8 cellular contexts compared by ENCODE assay signal in the genomic region with DNA sequence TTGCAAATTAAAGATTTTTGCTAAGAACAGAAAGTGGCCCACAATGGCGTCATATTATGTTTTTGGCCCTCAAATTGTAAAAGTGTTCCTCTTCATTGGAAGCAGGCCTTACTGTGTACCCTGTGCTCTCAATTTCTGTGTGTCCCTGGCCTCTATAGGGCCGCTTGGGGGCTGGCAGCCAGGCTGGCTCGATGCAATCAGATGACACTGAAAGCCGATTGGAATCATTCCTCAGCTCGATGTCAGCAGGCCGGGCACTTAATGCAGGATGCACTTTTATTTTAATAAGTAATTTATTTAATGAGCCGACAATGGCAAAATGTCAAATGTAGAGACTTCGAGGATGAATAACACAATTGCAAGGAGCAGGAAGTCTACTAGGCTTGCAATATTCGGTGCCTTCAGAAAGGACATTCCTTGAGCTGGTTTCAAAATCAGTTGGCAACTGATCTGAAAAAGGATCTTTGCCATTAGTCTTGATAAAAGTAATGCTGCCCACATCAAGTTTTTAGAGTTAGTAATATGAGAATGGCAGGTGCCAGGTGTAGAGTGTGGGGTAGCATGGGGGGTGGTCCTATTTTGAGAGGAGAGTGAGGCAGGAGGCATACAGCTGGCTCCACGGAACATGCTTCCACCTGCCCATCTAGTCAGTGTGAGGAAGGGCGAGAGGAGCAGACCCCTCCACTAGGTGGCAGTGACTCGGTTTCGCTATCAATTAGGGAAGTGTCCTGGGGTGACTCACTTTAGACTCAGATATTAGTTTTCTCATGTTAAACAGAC.
DNase-seq lines count a peak whose midpoint lies in the region; ATAC-seq and TF ChIP-seq lines count a peak whose summit lies in the region.

No MANE protein-coding gene starts in this region.

- TF ChIP-seq CTCF in DND-41 (IDR thresholded peaks at IDR 0.05; ENCODE audit: borderline replicate concordance, extremely low read depth, low read length, poor library complexity, severe bottlenecking), result peak; percentile 83
- TF ChIP-seq CTCF in Panc1 (IDR thresholded peaks at IDR 0.05), result peak; percentile 80
- no peak for TF ChIP-seq CTCF in sigmoid colon (IDR thresholded peaks at IDR 0.05)

- H3K36me3 ChIP-seq in DND-41 (ENCODE audit: insufficient read depth, low read length) (no peaks in the 10 kb centered on the region), Panc1 (ENCODE audit: control insufficient read depth, insufficient read depth, low read length) (no peaks in the 10 kb centered on the region), skeletal muscle satellite cell (ENCODE audit: insufficient read depth, low read length) (no peaks in the 10 kb centered on the region), sigmoid colon (no peaks in the 10 kb centered on the region)

- H3K4me2 ChIP-seq in DND-41 (ENCODE audit: insufficient read depth, low read length) (no peak overlapping the region), skeletal muscle satellite cell (ENCODE audit: low read length) (peak overlapping the region; percentile 64)

- H3K27ac ChIP-seq in DND-41 (ENCODE audit: low read length) (no peak overlapping the region), Panc1 (ENCODE audit: low read length) (no peak overlapping the region), sigmoid colon (no peak overlapping the region)

- POLR2A ChIA-PET in Panc1 (lab: Charles Lee), result no interaction called here

- in situ Hi-C loops in Panc1 (cut with HindIII; ENCODE audit: low pct_unique_long_range_greater_than_20kb, low sequenced_read_pairs), result no loop called here

- BruUV-seq in Panc1 (replicated peaks; lab: Mats Ljungman, UMichigan), result no TSS peak

- peak; percentile 60 for DNase-seq in DND-41
- DNase-seq in Panc1 (ENCODE audit: low read depth, low spot score), result peak; percentile 39
- DNase-seq in activated T-cell treated with anti-CD3 and anti-CD28 coated beads, Interleukin-2, amount 50 U/mL, for 1 hour, result peak; percentile 41
- DNase-seq in germinal center (ENCODE audit: low spot score), result peak; percentile 78
- no peak for DNase-seq in sigmoid colon

- H3K4me3 ChIP-seq in DND-41 (ENCODE audit: low read depth in 1 of 2, low read length in 2 of 2), result no peak overlapping the region
- H3K4me3 ChIP-seq in Panc1 (ENCODE audit: low read depth in 2 of 2, low read length in 2 of 2), result peak overlapping the region; percentile 11 to 40; a peak in 2 of 4 replicates
- H3K4me3 ChIP-seq in skeletal muscle satellite cell (ENCODE audit: low read length), result peak overlapping the region; percentile 52
- H3K4me3 ChIP-seq in sigmoid colon, result no peak overlapping the region

- intact Hi-C loops in Panc1 (cut with micrococcal nuclease; ENCODE audit: unreplicated experiment) (no loop called here), sigmoid colon (cut with DNase I) (no loop called here)

- WGBS in sigmoid colon, 2 donors, result 62 to 67% methylated on average over 13 of the region's 13 CpGs

- H3K9me3 ChIP-seq in DND-41 (ENCODE audit: insufficient read depth, low read length, severe bottlenecking) (no peaks in the 10 kb centered on the region), Panc1 (ENCODE audit: control insufficient read depth, insufficient read depth, low read depth, low read length) (no peaks in the 10 kb centered on the region), skeletal muscle satellite cell (replicated peaks; ENCODE audit: low read length) (no peaks in the 10 kb centered on the region), sigmoid colon (no peaks in the 10 kb centered on the region)

- TF ChIP-seq EP300 in sigmoid colon (IDR thresholded peaks at IDR 0.05), result no peak

- no peaks in the 10 kb centered on the region for H3K4me1 ChIP-seq in DND-41 (ENCODE audit: insufficient read depth, low read length)
- H3K4me1 ChIP-seq in Panc1 (ENCODE audit: control insufficient read depth, insufficient read depth, low read length), result peaks cover 5% of the 10 kb centered on the region; the same call in 1 of the 2 replicates
- H3K4me1 ChIP-seq in skeletal muscle satellite cell (ENCODE audit: control insufficient read depth, insufficient read depth, low read length), result peaks cover 7% of the 10 kb centered on the region
- H3K4me1 ChIP-seq in sigmoid colon, result no peaks in the 10 kb centered on the region

- H3K27me3 ChIP-seq in DND-41 (ENCODE audit: insufficient read depth, low read length, poor library complexity), result peaks cover 58% of the 10 kb centered on the region
- H3K27me3 ChIP-seq in Panc1 (ENCODE audit: control insufficient read depth, insufficient read depth, low read length), result no peaks in the 10 kb centered on the region
- H3K27me3 ChIP-seq in skeletal muscle satellite cell (ENCODE audit: control insufficient read depth, insufficient read depth, low read length), result no peaks in the 10 kb centered on the region
- H3K27me3 ChIP-seq in sigmoid colon, result no peaks in the 10 kb centered on the region

- CTCF ChIA-PET in Panc1 (lab: Charles Lee), result interaction anchor here (0.7 kb wide), 1 partner anchor 10 kb away, joined by 3 read pairs; no protein-coding TSS in a partner anchor

- H3K9ac ChIP-seq in DND-41 (ENCODE audit: low read depth, low read length), result no peak overlapping the region
- no peak overlapping the region for H3K9ac ChIP-seq in skeletal muscle satellite cell (ENCODE audit: low read depth, low read length)

- no peaks in the 10 kb centered on the region for H3K79me2 ChIP-seq in DND-41 (ENCODE audit: insufficient read depth, low read length)

- TF ChIP-seq POLR2A in sigmoid colon (IDR thresholded peaks at IDR 0.05), result no peak

- peak; percentile 99 for ATAC-seq in DND-41 (ENCODE audit: insufficient read depth, low read depth)
- ATAC-seq in GM21360 (IDR thresholded peaks at IDR 0.05; ENCODE audit: unreplicated experiment), result peak; percentile 100
- ATAC-seq in HG03520 (IDR thresholded peaks at IDR 0.05; ENCODE audit: unreplicated experiment), result peak; percentile 100
- peak; percentile 98 for ATAC-seq in Panc1

- peaks cover 3% of the 10 kb centered on the region; the same call in 1 of the 2 replicates for H4K20me1 ChIP-seq in DND-41 (ENCODE audit: insufficient read depth, low read length)

- no peak overlapping the region for H2AFZ ChIP-seq in DND-41 (ENCODE audit: low read depth, low read length)

Comparison
In these comparisons a context has a peak if more than half of its experiments do, and no peak if none do; other contexts are left out.
1. H3K4me3 ChIP-seq: peak in Panc1 (2 of 2) and skeletal muscle satellite cell (single experiment); none in DND-41 (0 of 2) and sigmoid colon (0 of 4).
2. CTCF ChIP-seq: peak in DND-41 (single experiment) and Panc1 (single experiment); none in sigmoid colon (0 of 4).
3. Peak in every context shown above with its lines, with median percentiles within 50 percentile points of each other: ATAC-seq.